In genomic region chr9:133160742-133161541, GRCh38 we compare ENCODE assay signal across 8 cellular contexts. TPM values are rescaled to one million over a fixed set of nuclear protein-coding genes. Genes with fewer than 3 reads are reported as not detected.
DNase-seq lines count a peak whose midpoint lies in the region; ATAC-seq lines count a peak whose summit lies in the region.

No MANE protein-coding gene starts in this region.

- ATAC-seq in HG02642 (IDR thresholded peaks at IDR 0.05; ENCODE audit: poor library complexity, unreplicated experiment) (no peak), GM21529 (IDR thresholded peaks at IDR 0.05; ENCODE audit: unreplicated experiment) (no peak)

- DNase-seq in Daoy (ENCODE audit: low read depth) (peak; percentile 59), HPDE6-E6E7 (ENCODE audit: extremely low spot score) (peak; percentile 74), RKO (ENCODE audit: low spot score) (peak; percentile 89), astrocyte of the hippocampus (ENCODE audit: low read depth, low spot score) (peak; percentile 66), inferior parietal cortex (ENCODE audit: extremely low spot score) (peak; percentile 61)
- peak; percentile 39 for DNase-seq in stimulated activated CD4-positive, alpha-beta T cell treated with anti-CD3 and anti-CD28 coated beads, Interleukin-4, amount 100 ng/mL, for 1 hour

RNA-seq across cellular contexts. Expression of gene GBGT1, which starts 2.8 kb away (rescaled TPM):
- 6.4 and 13.9 TPM in 2 replicates for total RNA-seq in Daoy (2014; rRNA removed; shearing (Covaris generic))

RNA-seq across cellular contexts. Expression of gene RALGDS, which starts 39.9 kb away (rescaled TPM):
- total RNA-seq in Daoy (2014; rRNA removed; shearing (Covaris generic)), result 21.5 and 21.8 TPM in 2 replicates

RNA-seq across cellular contexts. Expression of gene OBP2B, which starts 48.1 kb away (rescaled TPM):
- total RNA-seq in Daoy (2014; rRNA removed; shearing (Covaris generic)), result not detected in 2 replicates

Comparison
In these comparisons a context has a peak if more than half of its experiments do, and no peak if none do; other contexts are left out.
1. DNase-seq: peak in every context shown above with its lines; median percentile 89 in RKO; 74 in HPDE6-E6E7; 66 in astrocyte of the hippocampus; 61 in inferior parietal cortex; 59 in Daoy; 39 in stimulated activated CD4-positive, alpha-beta T cell treated with anti-CD3 and anti-CD28 coated beads, Interleukin-4, amount 100 ng/mL, for 1 hour.